In the genomic region with DNA sequence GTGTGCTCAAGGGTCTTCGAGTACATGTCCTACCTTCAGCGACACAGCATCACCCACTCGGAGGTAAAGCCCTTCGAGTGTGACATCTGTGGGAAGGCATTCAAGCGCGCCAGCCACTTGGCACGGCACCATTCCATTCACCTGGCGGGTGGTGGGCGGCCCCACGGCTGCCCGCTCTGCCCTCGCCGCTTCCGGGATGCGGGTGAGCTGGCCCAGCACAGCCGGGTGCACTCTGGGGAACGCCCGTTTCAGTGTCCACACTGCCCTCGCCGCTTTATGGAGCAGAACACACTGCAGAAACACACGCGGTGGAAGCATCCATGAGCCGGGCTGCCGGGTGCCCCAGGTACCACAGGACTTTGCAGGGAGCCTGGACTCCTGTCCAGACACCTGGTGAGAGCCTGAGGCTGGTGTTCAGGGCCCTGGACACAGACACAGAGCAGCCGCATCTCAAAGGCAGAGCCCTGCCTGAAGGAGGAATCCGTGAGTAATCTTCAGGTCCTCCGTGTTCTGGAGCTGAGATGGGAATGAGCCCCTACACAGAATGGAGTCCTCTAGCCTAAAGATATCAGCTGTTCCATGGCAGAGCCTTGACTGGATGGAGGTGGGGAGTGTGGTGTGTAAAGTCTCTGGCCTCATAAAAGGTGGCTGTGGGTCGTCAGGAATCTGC, we compare ENCODE assay signal across 10 cellular contexts. TPM values are rescaled to one million over a fixed set of nuclear protein-coding genes. Genes with fewer than 3 reads are reported as not detected.
DNase-seq lines count a peak whose midpoint lies in the region; ATAC-seq and TF ChIP-seq lines count a peak whose summit lies in the region.
"Had no signal": no experiment of that assay in that cellular context is flagged by ENCODE, and none has a peak within 500 bp of the region (broad histone marks: within the 10 kb centered on the region; RNA-seq: fewer than 3 reads in every experiment).

No MANE protein-coding gene starts in this region.

- H3K36me3 ChIP-seq in KMS-11 (ENCODE audit: insufficient read depth), result no peaks in the 10 kb centered on the region
- peaks cover 0 to 5% of the 10 kb centered on the region in 2 donors for H3K36me3 ChIP-seq in thyroid gland
- H3K36me3 ChIP-seq in esophagus muscularis mucosa, result peaks cover 0 to 18% (median 12%) of the 10 kb centered on the region in 4 donors
- H3K36me3 ChIP-seq: pancreas had no signal

- ATAC-seq in naive thymus-derived CD8-positive, alpha-beta T cell, result no peak
- no peak for ATAC-seq in GM18870 (IDR thresholded peaks at IDR 0.05; ENCODE audit: unreplicated experiment)
- ATAC-seq: pancreas had no signal

- intact Hi-C loops in thyroid gland (cut with DNase I) (no loop called here), esophagus muscularis mucosa (cut with DNase I) (no loop called here)

- no peak overlapping the region for H3K27ac ChIP-seq in KMS-11
- H3K27ac ChIP-seq in thyroid gland, result no peak overlapping the region
- no peak overlapping the region for H3K27ac ChIP-seq in esophagus muscularis mucosa (replicated peaks in 1 of 4)

- TF ChIP-seq POLR2A in thyroid gland (IDR thresholded peaks at IDR 0.05) (no peak), esophagus muscularis mucosa (IDR thresholded peaks at IDR 0.05; ENCODE audit: low read depth) (no peak)

- H4K20me1 ChIP-seq in KMS-11 (ENCODE audit: insufficient read depth), result no peaks in the 10 kb centered on the region

- POLR2A ChIA-PET in naive thymus-derived CD8-positive, alpha-beta T cell (lab: Charles Lee), result interaction anchor here (0.7 to 9.2 kb wide), 6 partner anchors 8 to 527 kb away, joined by 3 to 148 read pairs (median 4); partner anchors contain the start of genes FIZ1, PPP1R12C, U2AF2 and ZNF524

- in situ Hi-C loops in Caki2 (cut with HindIII; ENCODE audit: low pct_unique_long_range_greater_than_20kb, low sequenced_read_pairs), result no loop called here

- no peak overlapping the region for H3K4me3 ChIP-seq in KMS-11 (IDR thresholded peaks at IDR 0.05; ENCODE audit: insufficient read depth, low read depth, low read length)
- no peak overlapping the region for H3K4me3 ChIP-seq in thyroid gland (replicated peaks in 1 of 3)
- peak overlapping the region in 1 of 4 donors; percentile 74 for H3K4me3 ChIP-seq in esophagus muscularis mucosa

- DNase-seq in Caki2 (ENCODE audit: low read depth) (peak; percentile 45), thyroid gland (no peak), esophagus muscularis mucosa (ENCODE audit: extremely low spot score) (no peak)
- peak in 1 of 10 donors; percentile 38 for DNase-seq in naive thymus-derived CD8-positive, alpha-beta T cell
- DNase-seq in activated effector memory CD4-positive, alpha-beta T cell treated with anti-CD3 and anti-CD28 coated beads, Interleukin-2, amount 50 U/mL, for 16 hours, result no peak
- DNase-seq: NCI-H2171 had no signal

- H3K9ac ChIP-seq in KMS-11, result peak overlapping the region; percentile 87; the same call in 1 of the 2 replicates

- H3K79me2 ChIP-seq in KMS-11 (ENCODE audit: insufficient read depth, low read depth), result peaks cover 36% of the 10 kb centered on the region

- WGBS in thyroid gland, 2 donors, result 79 to 89% methylated on average over 8 to 11 of the region's 28 CpGs
- WGBS in esophagus muscularis mucosa, result 86% methylated on average over 27 of the region's 28 CpGs

- H3K4me1 ChIP-seq in KMS-11 (ENCODE audit: low read depth, poor library complexity, severe bottlenecking) (peaks cover 16% of the 10 kb centered on the region), thyroid gland (peaks cover 40 to 53% of the 10 kb centered on the region in 2 donors), esophagus muscularis mucosa (peaks cover 53 to 82% (median 80%) of the 10 kb centered on the region in 4 donors)

- peak overlapping the region in 3 of 5 experiments; percentile 94 to 98 (median 94) for H3K27ac Mint-ChIP-seq in brain
- peak overlapping the region in 6 of 10 donors; percentile 38 to 99 (median 94) for H3K27ac Mint-ChIP-seq in naive thymus-derived CD8-positive, alpha-beta T cell

- no peak overlapping the region for H2AFZ ChIP-seq in KMS-11 (ENCODE audit: low read depth)

- no peaks in the 10 kb centered on the region for H3K9me3 Mint-ChIP-seq in brain
- H3K9me3 Mint-ChIP-seq in naive thymus-derived CD8-positive, alpha-beta T cell, result no peaks in the 10 kb centered on the region

- no peaks in the 10 kb centered on the region for H3K27me3 ChIP-seq in KMS-11 (ENCODE audit: insufficient read depth, low read depth)
- no peaks in the 10 kb centered on the region for H3K27me3 ChIP-seq in thyroid gland
- no peaks in the 10 kb centered on the region for H3K27me3 ChIP-seq in esophagus muscularis mucosa
- H3K27me3 ChIP-seq: pancreas had no signal

- peak overlapping the region; percentile 76 for H3K4me2 ChIP-seq in KMS-11

- peak overlapping the region; percentile 85 to 95 (median 92) for H3K4me3 Mint-ChIP-seq in brain
- H3K4me3 Mint-ChIP-seq in naive thymus-derived CD8-positive, alpha-beta T cell, result peak overlapping the region; percentile 91 to 99 (median 94)

- TF ChIP-seq CTCF in KMS-11 (conservative IDR thresholded peaks at IDR 0.05; ENCODE audit: low read depth, low read length) (no peak), brain (conservative IDR thresholded peaks at IDR 0.05) (no peak), thyroid gland (IDR thresholded peaks at IDR 0.05) (no peak), esophagus muscularis mucosa (IDR thresholded peaks at IDR 0.05) (no peak)

- TF ChIP-seq EP300 in esophagus muscularis mucosa (IDR thresholded peaks at IDR 0.05), result no peak

- H3K4me1 Mint-ChIP-seq in brain, result peaks cover 72% of the 10 kb centered on the region
- H3K4me1 Mint-ChIP-seq in naive thymus-derived CD8-positive, alpha-beta T cell, result peaks cover 31 to 65% (median 62%) of the 10 kb centered on the region in 4 donors

- H3K27me3 Mint-ChIP-seq in brain, result peaks cover 16% of the 10 kb centered on the region
- H3K27me3 Mint-ChIP-seq in naive thymus-derived CD8-positive, alpha-beta T cell, result no peaks in the 10 kb centered on the region

- H3K36me3 Mint-ChIP-seq in brain, result peaks cover 9% of the 10 kb centered on the region
- H3K36me3 Mint-ChIP-seq in naive thymus-derived CD8-positive, alpha-beta T cell, result peaks cover 0 to 8% (median 0%) of the 10 kb centered on the region in 3 donors

- H3K9me3 ChIP-seq in thyroid gland (no peaks in the 10 kb centered on the region), esophagus muscularis mucosa (no peaks in the 10 kb centered on the region)
- H3K9me3 ChIP-seq: pancreas had no signal

RNA-seq across cellular contexts. Expression of gene ZNF581, which starts 1.5 kb away (rescaled TPM):
- 10.8 and 23.3 TPM in 2 replicates for total RNA-seq in Caki2 (2014; rRNA removed; shearing (Covaris generic); ENCODE audit: low replicate concordance)
- polyA plus RNA-seq in brain (ENCODE audit: insufficient read depth, low read depth, low replicate concordance), result 24.5 TPM
- 10 to 100 TPM; 33.8 to 36.3 TPM for total RNA-seq in naive thymus-derived CD8-positive, alpha-beta T cell
- 10 to 100 TPM; 21.2 to 35.9 (median 34.9) TPM for polyA plus RNA-seq in naive thymus-derived CD8-positive, alpha-beta T cell
- total RNA-seq in thyroid gland (10 to 100 TPM; 11.1 to 23.9 (median 15.8) TPM), esophagus muscularis mucosa (10 to 100 TPM; 13.3 to 26.6 (median 18.2) TPM)

RNA-seq across cellular contexts. Expression of gene CCDC106, which starts 3.0 kb away (rescaled TPM):
- 7.8 and 9.3 TPM in 2 replicates for total RNA-seq in Caki2 (2014; rRNA removed; shearing (Covaris generic); ENCODE audit: low replicate concordance)
- polyA plus RNA-seq in brain (ENCODE audit: insufficient read depth, low read depth, low replicate concordance), result 31.4 TPM
- 1 to 10 TPM; 5.3 to 8.3 TPM for total RNA-seq in naive thymus-derived CD8-positive, alpha-beta T cell
- polyA plus RNA-seq in naive thymus-derived CD8-positive, alpha-beta T cell, result 1 to 10 TPM; 2.6 to 4.4 (median 4.3) TPM
- total RNA-seq in thyroid gland (10 to 100 TPM; 11.2 to 23.2 (median 20.7) TPM), esophagus muscularis mucosa (10 to 100 TPM in 3 of 4 donors, 1 to 10 TPM in 1; 9.4 to 22.0 (median 19.2) TPM)

RNA-seq across cellular contexts. Expression of gene ZNF580, which starts 4.2 kb away (rescaled TPM):
- 2.3 and 12.1 TPM in 2 replicates for total RNA-seq in Caki2 (2014; rRNA removed; shearing (Covaris generic); ENCODE audit: low replicate concordance)
- polyA plus RNA-seq in brain (ENCODE audit: insufficient read depth, low read depth, low replicate concordance), result 43.5 TPM
- total RNA-seq in naive thymus-derived CD8-positive, alpha-beta T cell, result 100 to 1,000 TPM; 110 to 111 TPM
- polyA plus RNA-seq in naive thymus-derived CD8-positive, alpha-beta T cell, result 10 to 100 TPM; 15.3 to 21.7 (median 20.3) TPM
- total RNA-seq in thyroid gland (10 to 100 TPM; 29.9 to 61.1 (median 44.8) TPM), esophagus muscularis mucosa (10 to 100 TPM; 38.3 to 66.8 (median 43.1) TPM)

RNA-seq across cellular contexts. Expression of gene U2AF2, which starts 9.9 kb away (rescaled TPM):
- 129 and 183 TPM in 2 replicates for total RNA-seq in Caki2 (2014; rRNA removed; shearing (Covaris generic); ENCODE audit: low replicate concordance)
- polyA plus RNA-seq in brain (ENCODE audit: insufficient read depth, low read depth, low replicate concordance), result 199 TPM
- total RNA-seq in naive thymus-derived CD8-positive, alpha-beta T cell, result 100 to 1,000 TPM; 284 to 289 TPM
- polyA plus RNA-seq in naive thymus-derived CD8-positive, alpha-beta T cell, result 10 to 100 TPM in 1 of 3 donors, 1 to 10 TPM in 2; 6.6 to 10.6 (median 8.1) TPM
- 100 to 1,000 TPM in 1 of 4 donors, 10 to 100 TPM in 3; 68.4 to 115 (median 85.7) TPM for total RNA-seq in thyroid gland
- total RNA-seq in esophagus muscularis mucosa, result 100 to 1,000 TPM in 2 of 4 donors, 10 to 100 TPM in 2; 80.4 to 122 (median 104) TPM

RNA-seq across cellular contexts. Expression of gene ZNF784, which starts 20.6 kb away (rescaled TPM):
- 3.6 and 14.3 TPM in 2 replicates for total RNA-seq in Caki2 (2014; rRNA removed; shearing (Covaris generic); ENCODE audit: low replicate concordance)
- polyA plus RNA-seq in brain (ENCODE audit: insufficient read depth, low read depth, low replicate concordance), result 5.8 TPM
- 1 to 10 TPM; 8.1 to 9.2 TPM for total RNA-seq in naive thymus-derived CD8-positive, alpha-beta T cell
- polyA plus RNA-seq in naive thymus-derived CD8-positive, alpha-beta T cell, result 1 to 10 TPM in 2 of 3 donors, under 1 TPM in 1; 0.64 to 1.4 (median 1.1) TPM
- total RNA-seq in thyroid gland, result 10 to 100 TPM in 1 of 4 donors, 1 to 10 TPM in 3; 5.1 to 10.0 (median 8.7) TPM
- total RNA-seq in esophagus muscularis mucosa, result 1 to 10 TPM; 2.5 to 6.3 (median 4.0) TPM
